ENCODE assay signal across 10 cellular contexts in the genomic region with DNA sequence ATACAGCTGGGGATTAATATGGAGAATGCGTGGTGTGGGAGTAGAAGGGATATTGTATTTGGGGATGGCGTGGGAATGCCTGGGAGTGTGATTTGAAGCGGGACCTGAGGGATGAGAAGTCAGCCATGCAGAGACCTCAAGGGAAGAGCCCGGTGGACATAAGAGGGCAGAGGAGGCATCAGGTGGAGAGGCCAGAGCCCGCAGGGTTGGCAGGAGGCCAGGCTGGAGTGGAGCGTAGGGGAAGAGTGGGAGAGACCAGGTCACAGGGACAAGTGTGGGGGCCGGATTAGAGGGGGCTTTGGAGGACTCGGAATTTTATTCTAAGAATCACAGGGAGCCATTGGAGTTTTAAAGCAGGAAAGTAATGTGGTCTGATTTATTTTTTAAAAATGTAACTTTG. TPM values are rescaled to one million over a fixed set of nuclear protein-coding genes. Genes with fewer than 3 reads are reported as not detected.
DNase-seq lines count a peak whose midpoint lies in the region; ATAC-seq and TF ChIP-seq lines count a peak whose summit lies in the region.
"Had no signal": no experiment of that assay in that cellular context is flagged by ENCODE, and none has a peak within 500 bp of the region (broad histone marks: within the 10 kb centered on the region; RNA-seq: fewer than 3 reads in every experiment).

No MANE protein-coding gene starts in this region.

- no peaks in the 10 kb centered on the region for H3K27me3 ChIP-seq in skeletal muscle tissue (ENCODE audit: control insufficient read depth in 3 of 3, insufficient read depth in 3 of 3, low read length in 3 of 3)
- H3K27me3 ChIP-seq in colonic mucosa: no peaks in the 10 kb centered on the region

- no peak for DNase-seq in activated naive CD4-positive, alpha-beta T cell treated with anti-CD3 and anti-CD28 coated beads for 36 hours
- no peak for DNase-seq in activated naive CD4-positive, alpha-beta T cell treated with Interleukin-2 at 50 U/mL for 16 hours
- DNase-seq in OCI-LY7 (ENCODE audit: low spot score) (no peak), epithelial cell of esophagus (ENCODE audit: low read depth) (no peak), colonic mucosa (no peak)
- DNase-seq: dermis blood vessel endothelial cell, NCI-H1417 treated with DMSO at 0.1 percent for 48 hours had no signal

- no peak for ATAC-seq in HG03354 (IDR thresholded peaks at IDR 0.05; ENCODE audit: poor library complexity, severe bottlenecking, unreplicated experiment)
- no peak for ATAC-seq in GM18868 (IDR thresholded peaks at IDR 0.05; ENCODE audit: unreplicated experiment)

- POLR2A ChIA-PET in OCI-LY7 (lab: Charles Lee): no interaction called here

- intact Hi-C loops in activated naive CD4-positive, alpha-beta T cell treated with anti-CD3 and anti-CD28 coated beads for 36 hours (cut with micrococcal nuclease): no loop called here
- intact Hi-C loops in OCI-LY7 (cut with micrococcal nuclease; ENCODE audit: unreplicated experiment): loop anchor here (5.0 kb wide), 1 partner anchor 1039 kb away; a partner anchor contains a TSS
- intact Hi-C loops in colonic mucosa (cut with DNase I): no loop called here

- H3K4me3 ChIP-seq in OCI-LY7 (ENCODE audit: low read depth, low read length, poor library complexity, severe bottlenecking) (peak overlapping the region; percentile 77), epithelial cell of esophagus (ENCODE audit: low read length) (peak overlapping the region; percentile 82), skeletal muscle tissue (ENCODE audit: low read length in 3 of 3) (peak overlapping the region in 2 of 3 donors; percentile 17 to 98), colonic mucosa (no peak overlapping the region)

- peaks cover 30% of the 10 kb centered on the region for H3K4me1 Mint-ChIP-seq in activated naive CD4-positive, alpha-beta T cell treated with anti-CD3 and anti-CD28 coated beads for 36 hours (ENCODE audit: low read depth)

- H3K27ac ChIP-seq in OCI-LY7 (ENCODE audit: low read depth, low read length, poor library complexity, severe bottlenecking) (no peak overlapping the region), skeletal muscle tissue (ENCODE audit: low read depth, low read length) (no peak overlapping the region), colonic mucosa (no peak overlapping the region)

- no peaks in the 10 kb centered on the region for H3K9me3 ChIP-seq in OCI-LY7 (ENCODE audit: low read length)
- H3K9me3 ChIP-seq in skeletal muscle tissue (ENCODE audit: control insufficient read depth in 3 of 3, low read length in 3 of 3): no peaks in the 10 kb centered on the region
- H3K9me3 ChIP-seq in colonic mucosa: no peaks in the 10 kb centered on the region

- H3K4me3 Mint-ChIP-seq in activated naive CD4-positive, alpha-beta T cell treated with anti-CD3 and anti-CD28 coated beads for 36 hours: peak overlapping the region; percentile 98

- no peaks in the 10 kb centered on the region for H3K9me2 ChIP-seq in OCI-LY7 (ENCODE audit: insufficient read depth, low read length)

- peaks cover 13% of the 10 kb centered on the region for H3K36me3 Mint-ChIP-seq in activated naive CD4-positive, alpha-beta T cell treated with anti-CD3 and anti-CD28 coated beads for 36 hours (ENCODE audit: low read depth)

- H2AFZ ChIP-seq in OCI-LY7 (ENCODE audit: low read length): no peak overlapping the region

- H3K9ac ChIP-seq in skeletal muscle tissue (ENCODE audit: low read depth in 1 of 3, low read length in 3 of 3) (no peak overlapping the region), colonic mucosa (ENCODE audit: low read depth in 2 of 2, low read length in 2 of 2) (no peak overlapping the region)

- CTCF ChIA-PET in activated naive CD4-positive, alpha-beta T cell treated with anti-CD3 and anti-CD28 coated beads for 36 hours (lab: Charles Lee): interaction anchor here (0.7 kb wide), 1 partner anchor 13 kb away, joined by 3 read pairs; no protein-coding TSS in a partner anchor
- CTCF ChIA-PET in OCI-LY7 (lab: Charles Lee; ENCODE audit: unreplicated experiment): no interaction called here

- peaks cover 54% of the 10 kb centered on the region for H3K79me2 ChIP-seq in OCI-LY7 (ENCODE audit: insufficient read depth, low read depth, low read length)

- no peaks in the 10 kb centered on the region for H3K27me3 Mint-ChIP-seq in activated naive CD4-positive, alpha-beta T cell treated with anti-CD3 and anti-CD28 coated beads for 36 hours (ENCODE audit: low read depth)

- no peak overlapping the region for H3K27ac Mint-ChIP-seq in activated naive CD4-positive, alpha-beta T cell treated with anti-CD3 and anti-CD28 coated beads for 36 hours

- peaks cover 5% of the 10 kb centered on the region; the same call in 1 of the 2 replicates for H4K20me1 ChIP-seq in OCI-LY7 (ENCODE audit: insufficient read depth, low read length)

- H3K4me2 ChIP-seq in OCI-LY7 (ENCODE audit: low read length): peak overlapping the region; percentile 89

- H3K36me3 ChIP-seq in OCI-LY7 (ENCODE audit: insufficient read depth, low read length) (peaks cover 69% of the 10 kb centered on the region), skeletal muscle tissue (ENCODE audit: control insufficient read depth in 3 of 3, insufficient read depth in 3 of 3, low read length in 3 of 3) (peaks cover 0 to 7% (median 2%) of the 10 kb centered on the region in 3 donors), colonic mucosa (no peaks in the 10 kb centered on the region)

- BruUV-seq in OCI-LY7 (replicated peaks; lab: Mats Ljungman, UMichigan): no TSS peak

- H3K4me1 ChIP-seq in OCI-LY7 (ENCODE audit: insufficient read depth, low read length, poor library complexity, severe bottlenecking): peaks cover 21% of the 10 kb centered on the region
- peaks cover 19 to 25% (median 20%) of the 10 kb centered on the region in 3 donors for H3K4me1 ChIP-seq in skeletal muscle tissue (ENCODE audit: control insufficient read depth in 3 of 3, insufficient read depth in 3 of 3, low read length in 3 of 3)
- H3K4me1 ChIP-seq in colonic mucosa: peaks cover 7% of the 10 kb centered on the region

- TF ChIP-seq CTCF in OCI-LY7 (conservative IDR thresholded peaks at IDR 0.05; ENCODE audit: low read length): no peak
- no peak for TF ChIP-seq CTCF in epithelial cell of esophagus (IDR thresholded peaks at IDR 0.05; ENCODE audit: insufficient read depth, low read depth, low read length, missing control alignments)
- TF ChIP-seq CTCF in colonic mucosa (IDR thresholded peaks at IDR 0.05): no peak

- H3K9me3 Mint-ChIP-seq in activated naive CD4-positive, alpha-beta T cell treated with anti-CD3 and anti-CD28 coated beads for 36 hours: no peaks in the 10 kb centered on the region

RNA-seq across cellular contexts. Expression of a gene that starts 2.0 kb away (rescaled TPM):
- 100 to 1,000 TPM; 167 to 179 TPM for total RNA-seq in activated naive CD4-positive, alpha-beta T cell treated with anti-CD3 and anti-CD28 coated beads for 36 hours
- 139 and 158 TPM in 2 replicates for total RNA-seq in OCI-LY7 (2014; rRNA removed; shearing (Covaris generic))
- total RNA-seq in OCI-LY7 (2022): 87.3 and 114 TPM in 2 replicates
- total RNA-seq in skeletal muscle tissue: 38.1 TPM
- 100 to 1,000 TPM; 281 to 309 TPM for total RNA-seq in colonic mucosa

RNA-seq across cellular contexts. Expression of a gene that starts 25.7 kb away (rescaled TPM):
- 10 to 100 TPM; 22.1 TPM for total RNA-seq in activated naive CD4-positive, alpha-beta T cell treated with anti-CD3 and anti-CD28 coated beads for 36 hours
- total RNA-seq in OCI-LY7 (2014; rRNA removed; shearing (Covaris generic)): 56.9 and 60.2 TPM in 2 replicates
- total RNA-seq in OCI-LY7 (2022): 41.1 and 45.8 TPM in 2 replicates
- 15.1 TPM for total RNA-seq in skeletal muscle tissue
- total RNA-seq in colonic mucosa: 10 to 100 TPM; 25.4 to 40.6 TPM

RNA-seq across cellular contexts. Expression of a gene that starts 57.9 kb away (rescaled TPM):
- total RNA-seq in activated naive CD4-positive, alpha-beta T cell treated with anti-CD3 and anti-CD28 coated beads for 36 hours: not detected
- total RNA-seq in OCI-LY7 (2014; rRNA removed; shearing (Covaris generic)): 0.35 and 0.59 TPM in 2 replicates
- 0.13 TPM in 1 of 2 replicates, not detected in the other for total RNA-seq in OCI-LY7 (2022)
- 32.4 TPM for total RNA-seq in skeletal muscle tissue
- 1 to 10 TPM; 7.4 to 9.2 TPM for total RNA-seq in colonic mucosa

Comparison
In these comparisons a context has a peak if more than half of its experiments do, and no peak if none do; other contexts are left out.
1. RNA of a gene that starts 57.9 kb away (total RNA-seq): 32.4 TPM in skeletal muscle tissue (single experiment) and 7.4 to 9.2 TPM in colonic mucosa; 0.13 to 0.59 TPM in OCI-LY7 and not detected in activated naive CD4-positive, alpha-beta T cell treated with anti-CD3 and anti-CD28 coated beads for 36 hours; every median in the first group is over 4 times any median in the second.